Comparison of ENCODE assay signal across 8 cellular contexts in genomic region chr4:6641971-6642320, GRCh38. TPM values are rescaled to one million over a fixed set of nuclear protein-coding genes. Genes with fewer than 3 reads are reported as not detected.
DNase-seq lines count a peak whose midpoint lies in the region; ATAC-seq and TF ChIP-seq lines count a peak whose summit lies in the region.

No MANE protein-coding gene starts in this region.

- DNase-seq in AG10803 (ENCODE audit: low read depth) = no peak
- DNase-seq in dorsolateral prefrontal cortex = no peak
- no peak for DNase-seq in natural killer cell
- no peak for DNase-seq in NCI-H2081 (lab: John Stamatoyannopoulos, UW)
- no peak for DNase-seq in GF-D8 (lab: John Stamatoyannopoulos, UW)
- DNase-seq in Kasumi-1 (lab: John Stamatoyannopoulos, UW) = no peak

- peaks cover 18% of the 10 kb centered on the region for H3K4me1 ChIP-seq in Loucy (ENCODE audit: insufficient read depth, low read length, poor library complexity, severe bottlenecking)

- peak overlapping the region in 42 of 59 donors; percentile 87 to 99 (median 96) for H3K27ac ChIP-seq in dorsolateral prefrontal cortex

- peak overlapping the region; percentile 100 for H3K27ac Mint-ChIP-seq in natural killer cell

- H3K27me3 ChIP-seq in Loucy (ENCODE audit: insufficient read depth, low read length, poor library complexity, severe bottlenecking) (no peaks in the 10 kb centered on the region), dorsolateral prefrontal cortex (no peaks in the 10 kb centered on the region)

- no peak overlapping the region for H2AFZ ChIP-seq in Loucy (ENCODE audit: low read length)

- H3K4me3 ChIP-seq in AG10803 (ENCODE audit: low read length) = peak overlapping the region; percentile 76
- peak overlapping the region; percentile 98 for H3K4me3 ChIP-seq in Loucy (ENCODE audit: low read length, poor library complexity, severe bottlenecking)
- H3K4me3 ChIP-seq in dorsolateral prefrontal cortex = peak overlapping the region; percentile 68 to 98 (median 92)

- peaks cover 18% of the 10 kb centered on the region; the same call in 1 of the 2 replicates for H3K36me3 ChIP-seq in Loucy (ENCODE audit: insufficient read depth, low read length)

- TF ChIP-seq CTCF in AG10803 (conservative IDR thresholded peaks at IDR 0.05; ENCODE audit: low read length) = no peak
- no peak for TF ChIP-seq CTCF in Loucy (conservative IDR thresholded peaks at IDR 0.05; ENCODE audit: low read length)
- TF ChIP-seq CTCF in dorsolateral prefrontal cortex (IDR thresholded peaks at IDR 0.05 in 54 of 56, conservative IDR thresholded peaks at IDR 0.05 in 2 of 56; ENCODE audit: low read depth in 1 of 56, partially characterized antibody in 56 of 56) = no peak
- no peak for TF ChIP-seq CTCF in natural killer cell (IDR thresholded peaks at IDR 0.05)

- H3K4me2 ChIP-seq in Loucy (ENCODE audit: low read depth, low read length, poor library complexity, severe bottlenecking) = peak overlapping the region; percentile 95

- H3F3A ChIP-seq in Loucy (ENCODE audit: low read depth) = no peaks in the 10 kb centered on the region

- peaks cover 38% of the 10 kb centered on the region for H3K79me2 ChIP-seq in Loucy (ENCODE audit: insufficient read depth, low read length)

- H3K4me1 Mint-ChIP-seq in natural killer cell = peaks cover 37 to 41% of the 10 kb centered on the region in 2 donors

- ATAC-seq in natural killer cell = no peak
- no peak for ATAC-seq in HG03378 (IDR thresholded peaks at IDR 0.05; ENCODE audit: unreplicated experiment)

- no peaks in the 10 kb centered on the region for H3K27me3 Mint-ChIP-seq in natural killer cell (ENCODE audit: low read depth in 2 of 2)

- H3K4me3 Mint-ChIP-seq in natural killer cell = peak overlapping the region; percentile 100

- H3K9ac ChIP-seq in Loucy (ENCODE audit: low read depth, low read length, poor library complexity, severe bottlenecking) = peak overlapping the region; percentile 95

- H4K20me1 ChIP-seq in Loucy (ENCODE audit: insufficient read depth, low read length, poor library complexity, severe bottlenecking) = peaks cover 30% of the 10 kb centered on the region

- H3K36me3 Mint-ChIP-seq in natural killer cell = peaks cover 28% of the 10 kb centered on the region

- intact Hi-C loops in dorsolateral prefrontal cortex (cut with DNase I) (loop anchor here (2.0 to 5.0 kb wide), 4 partner anchors 33 to 75 kb away; partner anchors contain the start of genes BLOC1S4 (in 1 of the 2), MAN2B2 (in 1 of the 2) and MRFAP1L1 (in 1 of the 2)), natural killer cell (cut with micrococcal nuclease) (loop anchor here (1.0 to 2.0 kb wide), 3 partner anchors 31 to 67 kb away; partner anchors contain the start of gene MRFAP1L1)

- H3K9me3 Mint-ChIP-seq in natural killer cell = no peaks in the 10 kb centered on the region

- no peaks in the 10 kb centered on the region for H3K9me3 ChIP-seq in Loucy (ENCODE audit: insufficient read depth, low read depth, low read length)

- no peaks in the 10 kb centered on the region for H3K9me2 ChIP-seq in Loucy (replicated peaks; ENCODE audit: low read depth, low read length)

RNA-seq across cellular contexts. Expression of gene MRFAP1, which starts 1.5 kb away (rescaled TPM):
- total RNA-seq in dorsolateral prefrontal cortex = 100 to 1,000 TPM; 242 to 474 (median 356) TPM
- total RNA-seq in natural killer cell = 100 to 1,000 TPM; 105 to 146 (median 146) TPM

RNA-seq across cellular contexts. Expression of gene S100P, which starts 51.7 kb away (rescaled TPM):
- 10 to 100 TPM in 1 of 120 experiments, 1 to 10 TPM in 41, under 1 TPM in 16, not detected in 62; 0.37 to 12.9 (median 1.8) TPM for total RNA-seq in dorsolateral prefrontal cortex
- 1 to 10 TPM; 2.4 to 4.3 (median 2.7) TPM for total RNA-seq in natural killer cell
